ENCODE assay signal across 18 cellular contexts in the genomic region with DNA sequence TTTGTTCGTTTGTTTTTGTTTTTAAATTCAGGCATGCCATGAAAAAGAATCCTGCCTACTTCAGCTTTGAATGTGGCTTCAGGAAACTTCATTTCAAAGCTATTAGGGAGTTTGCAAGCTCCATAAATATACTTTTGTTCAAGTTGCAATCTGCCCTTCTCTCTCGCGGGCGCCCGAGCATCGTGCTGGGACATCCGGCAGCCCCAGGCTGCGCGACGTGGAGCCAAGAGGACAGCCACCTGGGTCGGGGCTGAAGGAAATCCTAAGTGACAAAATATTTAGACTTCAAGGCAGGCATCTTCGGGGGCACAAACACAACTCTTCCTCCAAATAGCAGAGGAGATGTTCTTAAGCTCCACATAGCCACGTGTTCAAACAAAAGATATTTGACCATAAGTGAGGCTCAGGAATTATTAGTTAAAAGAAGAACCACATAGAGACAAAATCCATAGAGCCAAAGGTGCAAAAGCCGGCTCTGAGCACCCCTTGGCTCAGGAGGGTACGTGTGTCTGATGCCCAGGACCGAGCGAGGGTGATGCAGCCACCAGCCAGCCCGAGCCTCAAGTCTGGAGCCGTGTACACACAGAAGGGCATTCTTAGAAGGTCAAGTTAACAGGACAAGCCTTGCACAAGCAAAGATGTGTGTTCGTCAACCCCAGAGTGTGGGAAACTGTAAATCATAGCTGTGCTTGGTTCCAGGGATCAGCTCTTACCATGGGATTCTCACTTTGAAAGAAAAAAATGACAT.
DNase-seq lines count a peak whose midpoint lies in the region; ATAC-seq and TF ChIP-seq lines count a peak whose summit lies in the region.
"Had no signal": no experiment of that assay in that cellular context is flagged by ENCODE, and none has a peak within 500 bp of the region (broad histone marks: within the 10 kb centered on the region; RNA-seq: fewer than 3 reads in every experiment).

No MANE protein-coding gene starts in this region.

- CTCF ChIA-PET in HEK293T (lab: Yijun Ruan, JAX) = interaction anchor here (0.7 kb wide), 1 partner anchor 152 kb away, joined by 4 read pairs; no protein-coding TSS in a partner anchor

- H3K9me3 Mint-ChIP-seq in brain = peaks cover 0 to 69% (median 20%) of the 10 kb centered on the region in 5 experiments
- no peaks in the 10 kb centered on the region for H3K9me3 Mint-ChIP-seq in activated T-helper 2 cell treated with anti-CD3 and anti-CD28 coated beads, Interferon-gamma antibody, Interleukin-2, Interleukin-4, amounts not matched to agents 10 μg/mL and 5 μg/mL and 100 μg/mL, durations not matched to agents 14 hours and 24 hours and 36 hours

- peaks cover 52% of the 10 kb centered on the region for H3K4me1 Mint-ChIP-seq in brain
- H3K4me1 Mint-ChIP-seq in activated T-helper 2 cell treated with anti-CD3 and anti-CD28 coated beads, Interferon-gamma antibody, Interleukin-2, Interleukin-4, amounts not matched to agents 10 μg/mL and 5 μg/mL and 100 μg/mL, durations not matched to agents 14 hours and 24 hours and 36 hours (ENCODE audit: low read depth) = no peaks in the 10 kb centered on the region
- H3K4me1 Mint-ChIP-seq: B cell; CD4-positive, alpha-beta memory T cell had no signal

- DNase-seq in substantia nigra (lab: John Stamatoyannopoulos, UW) (no peak), HEK293T (ENCODE audit: extremely low spot score) (no peak), psoas muscle (no peak)
- DNase-seq in activated T-helper 2 cell treated with anti-CD3 and anti-CD28 coated beads, Interferon-gamma antibody, Interleukin-2, Interleukin-4, amounts not matched to agents 10 μg/mL and 5 μg/mL and 100 μg/mL, durations not matched to agents 14 hours and 24 hours and 36 hours (ENCODE audit: low spot score) = no peak
- DNase-seq: CD4-positive, alpha-beta memory T cell; DMS79 treated with DMSO at 0.1 percent for 48 hours; NCI-H146; NCI-H2081 treated with DMSO at 0.1 percent for 48 hours; NCI-H226; NCI-H526 treated with DMSO at 0.1 percent for 48 hours; OCI-M1 had no signal

- TF ChIP-seq CTCF in brain (conservative IDR thresholded peaks at IDR 0.05) (no peak), psoas muscle (IDR thresholded peaks at IDR 0.05) (no peak)

- no peak overlapping the region for H3K9ac ChIP-seq in HUES6 (ENCODE audit: low read length)

- no peak overlapping the region for H3K4me3 ChIP-seq in HUES6 (ENCODE audit: low read depth, low read length)
- H3K4me3 ChIP-seq in psoas muscle = no peak overlapping the region

- intact Hi-C loops in activated T-helper 2 cell treated with anti-CD3 and anti-CD28 coated beads, Interferon-gamma antibody, Interleukin-2, Interleukin-4, amounts not matched to agents 10 μg/mL and 5 μg/mL and 100 μg/mL, durations not matched to agents 14 hours and 24 hours and 36 hours (cut with micrococcal nuclease) = no loop called here
- intact Hi-C loops in psoas muscle (cut with DNase I) = no loop called here

- no peaks in the 10 kb centered on the region for H3K36me3 Mint-ChIP-seq in brain
- no peaks in the 10 kb centered on the region for H3K36me3 Mint-ChIP-seq in activated T-helper 2 cell treated with anti-CD3 and anti-CD28 coated beads, Interferon-gamma antibody, Interleukin-2, Interleukin-4, amounts not matched to agents 10 μg/mL and 5 μg/mL and 100 μg/mL, durations not matched to agents 14 hours and 24 hours and 36 hours (ENCODE audit: low read depth)
- H3K36me3 Mint-ChIP-seq: CD4-positive, alpha-beta memory T cell had no signal

- H3K27ac ChIP-seq in HUES6 (ENCODE audit: low read depth, low read length) (peak overlapping the region; percentile 43; the same call in 1 of the 2 replicates), layer of hippocampus (ENCODE audit: low read depth, low read length) (peak overlapping the region; percentile 33), substantia nigra (ENCODE audit: low read depth, low read length, poor library complexity, severe bottlenecking) (peak overlapping the region; percentile 40), psoas muscle (no peak overlapping the region)
- H3K27ac ChIP-seq: RWPE1 had no signal

- POLR2A ChIA-PET in HEK293T (lab: Yijun Ruan, JAX) = no interaction called here

- peak overlapping the region in 1 of 5 experiments; percentile 50 for H3K4me3 Mint-ChIP-seq in brain
- H3K4me3 Mint-ChIP-seq in activated T-helper 2 cell treated with anti-CD3 and anti-CD28 coated beads, Interferon-gamma antibody, Interleukin-2, Interleukin-4, amounts not matched to agents 10 μg/mL and 5 μg/mL and 100 μg/mL, durations not matched to agents 14 hours and 24 hours and 36 hours (ENCODE audit: low read depth) = no peak overlapping the region
- H3K4me3 Mint-ChIP-seq: B cell; CD4-positive, alpha-beta memory T cell; IgD-negative memory B cell had no signal

- H3K4me1 ChIP-seq in HUES6 (ENCODE audit: control insufficient read depth, insufficient read depth, low read length) (peaks cover 41% of the 10 kb centered on the region), psoas muscle (no peaks in the 10 kb centered on the region)

- H3K27me3 ChIP-seq in HUES6 (ENCODE audit: control insufficient read depth, insufficient read depth, low read length) (0 out of 2 replicates have a peak, but pooled peaks cover 4% of the 10 kb centered on the region), layer of hippocampus (ENCODE audit: control insufficient read depth, insufficient read depth, low read length) (no peaks in the 10 kb centered on the region), psoas muscle (ENCODE audit: insufficient read depth in 3 of 3, low read length in 2 of 3) (peaks cover 0 to 20% (median 12%) of the 10 kb centered on the region in 3 donors)

- H3K27ac Mint-ChIP-seq in brain = peak overlapping the region; percentile 66 to 95 (median 87)
- no peak overlapping the region for H3K27ac Mint-ChIP-seq in activated T-helper 2 cell treated with anti-CD3 and anti-CD28 coated beads, Interferon-gamma antibody, Interleukin-2, Interleukin-4, amounts not matched to agents 10 μg/mL and 5 μg/mL and 100 μg/mL, durations not matched to agents 14 hours and 24 hours and 36 hours
- H3K27ac Mint-ChIP-seq: B cell; CD4-positive, alpha-beta memory T cell; IgD-negative memory B cell had no signal

- ATAC-seq in psoas muscle (no peak), GM21381 (IDR thresholded peaks at IDR 0.05; ENCODE audit: unreplicated experiment) (no peak)

- WGBS in psoas muscle, 3 donors = 62 to 65% (median 65%) methylated on average over 20 of the region's 20 CpGs

- H3K9me3 ChIP-seq in HUES6 (ENCODE audit: control insufficient read depth, insufficient read depth, low read depth, low read length) (peaks cover 2% of the 10 kb centered on the region; the same call in 1 of the 2 replicates), psoas muscle (no peaks in the 10 kb centered on the region)

- peaks cover 18% of the 10 kb centered on the region for H3K27me3 Mint-ChIP-seq in brain
- peaks cover 6% of the 10 kb centered on the region for H3K27me3 Mint-ChIP-seq in activated T-helper 2 cell treated with anti-CD3 and anti-CD28 coated beads, Interferon-gamma antibody, Interleukin-2, Interleukin-4, amounts not matched to agents 10 μg/mL and 5 μg/mL and 100 μg/mL, durations not matched to agents 14 hours and 24 hours and 36 hours (ENCODE audit: low read depth)

- H3K36me3 ChIP-seq in HUES6 (ENCODE audit: control insufficient read depth, insufficient read depth, low read length) (no peaks in the 10 kb centered on the region), psoas muscle (ENCODE audit: insufficient read depth in 1 of 2, low read depth in 1 of 2) (no peaks in the 10 kb centered on the region)

TF ChIP-seq in HEK293T, 16 proteins besides CTCF, POLR2A, EP300 and RAD21:
- TF ChIP-seq ELF4 (IDR thresholded peaks at IDR 0.05) (no peak), HDGF (IDR thresholded peaks at IDR 0.05; ENCODE audit: borderline replicate concordance) (no peak), NFRKB (IDR thresholded peaks at IDR 0.05) (no peak), SUZ12 (IDR thresholded peaks at IDR 0.05) (no peak), ARNT (IDR thresholded peaks at IDR 0.05) (no peak), ZNF384 (IDR thresholded peaks at IDR 0.05) (no peak), LEF1 (IDR thresholded peaks at IDR 0.05; ENCODE audit: borderline replicate concordance) (no peak)
- TF ChIP-seq, protein P1, sequence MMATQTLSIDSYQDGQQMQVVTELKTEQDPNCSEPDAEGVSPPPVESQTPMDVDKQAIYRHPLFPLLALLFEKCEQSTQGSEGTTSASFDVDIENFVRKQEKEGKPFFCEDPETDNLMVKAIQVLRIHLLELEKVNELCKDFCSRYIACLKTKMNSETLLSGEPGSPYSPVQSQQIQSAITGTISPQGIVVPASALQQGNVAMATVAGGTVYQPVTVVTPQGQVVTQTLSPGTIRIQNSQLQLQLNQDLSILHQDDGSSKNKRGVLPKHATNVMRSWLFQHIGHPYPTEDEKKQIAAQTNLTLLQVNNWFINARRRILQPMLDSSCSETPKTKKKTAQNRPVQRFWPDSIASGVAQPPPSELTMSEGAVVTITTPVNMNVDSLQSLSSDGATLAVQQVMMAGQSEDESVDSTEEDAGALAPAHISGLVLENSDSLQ (IDR thresholded peaks at IDR 0.05) = no peak
